ENCODE assay signal across 16 cellular contexts in genomic region chr20:53755733-53756523, GRCh38.
DNase-seq lines count a peak whose midpoint lies in the region; ATAC-seq and TF ChIP-seq lines count a peak whose summit lies in the region.
"Had no signal": no experiment of that assay in that cellular context is flagged by ENCODE, and none has a peak within 500 bp of the region (broad histone marks: within the 10 kb centered on the region; RNA-seq: fewer than 3 reads in every experiment).

No MANE protein-coding gene starts in this region.

- H3K27ac ChIP-seq in IMR-90 (ENCODE audit: insufficient read depth, low read length) (no peak overlapping the region), parathyroid adenoma (peak overlapping the region; percentile 21)
- H3K27ac ChIP-seq: breast epithelium, prostate gland, suprapubic skin had no signal

- no peak for DNase-seq in T-helper 2 cell treated with Interferon-gamma antibody and Interleukin-4, amounts not matched to agents 5 μg/mL and 100 μg/mL, for 36 hours (ENCODE audit: low spot score)
- DNase-seq in T-helper 2 cell, result no peak
- DNase-seq in IMR-90, result no peak
- DNase-seq in activated naive CD8-positive, alpha-beta T cell treated with anti-CD3 and anti-CD28 coated beads for 36 hours, result no peak
- DNase-seq: activated CD4-positive, alpha-beta T cell treated with anti-CD3 and anti-CD28 coated beads, Interleukin-2, amount 50 U/mL, for 48 hours; activated gamma-delta T cell treated with Interleukin-2 at 50 U/mL for 16 hours; hippocampal formation; NCI-H2029; NCI-H748 treated with DMSO at 0.1 percent for 48 hours had no signal

- H3K4me1 Mint-ChIP-seq in T-helper 2 cell treated with Interferon-gamma antibody and Interleukin-4, amounts not matched to agents 5 μg/mL and 100 μg/mL, for 36 hours (ENCODE audit: low read depth), result peaks cover 46% of the 10 kb centered on the region
- peaks cover 49% of the 10 kb centered on the region for H3K4me1 Mint-ChIP-seq in activated naive CD8-positive, alpha-beta T cell treated with anti-CD3 and anti-CD28 coated beads for 36 hours

- H3K56ac ChIP-seq in IMR-90 (ENCODE audit: extremely low read depth, insufficient read depth, low read length), result no peak overlapping the region

- H3K9me1 ChIP-seq in IMR-90 (ENCODE audit: insufficient read depth, low read length), result 0 out of 2 replicates have a peak, but pooled peaks cover 8% of the 10 kb centered on the region

- H2BK20ac ChIP-seq in IMR-90 (ENCODE audit: low read depth, low read length), result peak overlapping the region; percentile 21; the same call in 1 of the 2 replicates

- H2AFZ ChIP-seq in IMR-90 (replicated peaks; ENCODE audit: low read length, poor library complexity), result no peak overlapping the region
- H2AFZ ChIP-seq in parathyroid adenoma, result peak overlapping the region; percentile 39

- H3K4me3 ChIP-seq in IMR-90 (ENCODE audit: insufficient read depth, low read depth, low read length) (no peak overlapping the region), parathyroid adenoma (ENCODE audit: low read depth, low read length) (no peak overlapping the region)
- H3K4me3 ChIP-seq: breast epithelium, prostate gland, suprapubic skin had no signal

- H3K14ac ChIP-seq in IMR-90 (replicated peaks; ENCODE audit: low read depth, low read length), result no peak overlapping the region

- no peak overlapping the region for H3K23ac ChIP-seq in IMR-90 (ENCODE audit: low read depth, low read length)

- no TSS peak for BruUV-seq in IMR-90 (replicated peaks; lab: Mats Ljungman, UMichigan)

- H3K18ac ChIP-seq in IMR-90 (ENCODE audit: low read depth, low read length), result no peak overlapping the region

- POLR2A ChIA-PET in IMR-90 (lab: Charles Lee; ENCODE audit: unreplicated experiment), result no interaction called here

- WGBS in IMR-90 (ENCODE audit: extremely low coverage in 2 of 2, insufficient read length in 1 of 2), 2 experiments, result no CpG with 5 or more reads among the region's 8 CpGs

- TF ChIP-seq CTCF in IMR-90 (conservative IDR thresholded peaks at IDR 0.05; ENCODE audit: low read depth, low read length), result no peak
- no peak for TF ChIP-seq CTCF in parathyroid adenoma (IDR thresholded peaks at IDR 0.05)

- no peaks in the 10 kb centered on the region for H4K20me1 ChIP-seq in IMR-90 (ENCODE audit: insufficient read depth, low read length)

- in situ Hi-C loops in IMR-90 (cut with MboI; ENCODE audit: low sequenced_read_pairs), result loop anchor here (10.0 kb wide), 1 partner anchor 171 kb away; no protein-coding TSS in a partner anchor

- H2AK5ac ChIP-seq in IMR-90 (ENCODE audit: low read depth, low read length), result no peak overlapping the region

- H3K4me1 ChIP-seq in IMR-90 (ENCODE audit: control insufficient read depth, insufficient read depth, low read length) (peaks cover 16% of the 10 kb centered on the region), parathyroid adenoma (peaks cover 22% of the 10 kb centered on the region)

- no peak overlapping the region for H4K91ac ChIP-seq in IMR-90 (ENCODE audit: insufficient read depth, low read depth, low read length)

- no peak overlapping the region for H2BK15ac ChIP-seq in IMR-90 (ENCODE audit: low read depth, low read length)

- H2BK120ac ChIP-seq in IMR-90 (ENCODE audit: low read depth, low read length), result no peak overlapping the region; the same call in 1 of the 2 replicates

- dilution Hi-C loops in IMR-90 (cut with HindIII; ENCODE audit: low sequenced_read_pairs, unreplicated experiment), result no loop called here

- no peak overlapping the region; the same call in 1 of the 2 replicates for H4K5ac ChIP-seq in IMR-90 (ENCODE audit: low read depth, low read length)

- no peak overlapping the region for H4K8ac ChIP-seq in IMR-90 (ENCODE audit: low read depth in 2 of 2, low read length in 2 of 2)

- no peak overlapping the region for H3K4ac ChIP-seq in IMR-90 (ENCODE audit: low read depth, low read length)

- H3K4me2 ChIP-seq in IMR-90 (ENCODE audit: low read depth, low read length) (no peak overlapping the region), parathyroid adenoma (ENCODE audit: low read length) (no peak overlapping the region)

- H3K27me3 ChIP-seq in IMR-90 (ENCODE audit: control insufficient read depth, insufficient read depth, low read length), result no peaks in the 10 kb centered on the region
- no peaks in the 10 kb centered on the region for H3K27me3 ChIP-seq in parathyroid adenoma (ENCODE audit: control insufficient read depth, insufficient read depth, low read length)
- H3K27me3 ChIP-seq: breast epithelium, suprapubic skin had no signal

- H3K79me1 ChIP-seq in IMR-90 (ENCODE audit: low read depth in 1 of 2, low read length in 2 of 2), result no peaks in the 10 kb centered on the region

- H3K9me3 Mint-ChIP-seq in T-helper 2 cell treated with Interferon-gamma antibody and Interleukin-4, amounts not matched to agents 5 μg/mL and 100 μg/mL, for 36 hours, result no peaks in the 10 kb centered on the region
- H3K9me3 Mint-ChIP-seq in activated naive CD8-positive, alpha-beta T cell treated with anti-CD3 and anti-CD28 coated beads for 36 hours, result no peaks in the 10 kb centered on the region

- H3K9me3 ChIP-seq in IMR-90 (ENCODE audit: control insufficient read depth, insufficient read depth, low read length) (no peaks in the 10 kb centered on the region), parathyroid adenoma (ENCODE audit: control insufficient read depth, low read length) (no peaks in the 10 kb centered on the region)
- H3K9me3 ChIP-seq: breast epithelium, prostate gland, suprapubic skin had no signal

- CTCF ChIA-PET in IMR-90 (lab: Yijun Ruan, JAX), result no interaction called here

- peak overlapping the region; percentile 91 for H3K27ac Mint-ChIP-seq in T-helper 2 cell treated with Interferon-gamma antibody and Interleukin-4, amounts not matched to agents 5 μg/mL and 100 μg/mL, for 36 hours
- H3K27ac Mint-ChIP-seq in activated naive CD8-positive, alpha-beta T cell treated with anti-CD3 and anti-CD28 coated beads for 36 hours, result peak overlapping the region; percentile 58

- H3K79me2 ChIP-seq in parathyroid adenoma, result no peaks in the 10 kb centered on the region

- no peak for TF ChIP-seq RAD21 in IMR-90 (IDR thresholded peaks at IDR 0.05; ENCODE audit: low read length)

- TF ChIP-seq POLR2A in IMR-90 (IDR thresholded peaks at IDR 0.05; ENCODE audit: low read depth, low read length), result no peak

- H3K9ac ChIP-seq in IMR-90 (ENCODE audit: low read depth, low read length) (no peak overlapping the region), parathyroid adenoma (no peak overlapping the region)

- no peaks in the 10 kb centered on the region for H3K27me3 Mint-ChIP-seq in T-helper 2 cell treated with Interferon-gamma antibody and Interleukin-4, amounts not matched to agents 5 μg/mL and 100 μg/mL, for 36 hours (ENCODE audit: low read depth)
- H3K27me3 Mint-ChIP-seq in activated naive CD8-positive, alpha-beta T cell treated with anti-CD3 and anti-CD28 coated beads for 36 hours, result no peaks in the 10 kb centered on the region

- H2BK5ac ChIP-seq in IMR-90 (ENCODE audit: low read depth, low read length, poor library complexity, severe bottlenecking), result no peak overlapping the region

- H2AK9ac ChIP-seq in IMR-90 (replicated peaks; ENCODE audit: low read depth, low read length, poor library complexity), result no peak overlapping the region

- peaks cover 2% of the 10 kb centered on the region for H3K36me3 Mint-ChIP-seq in T-helper 2 cell treated with Interferon-gamma antibody and Interleukin-4, amounts not matched to agents 5 μg/mL and 100 μg/mL, for 36 hours (ENCODE audit: low read depth)
- H3K36me3 Mint-ChIP-seq in activated naive CD8-positive, alpha-beta T cell treated with anti-CD3 and anti-CD28 coated beads for 36 hours, result no peaks in the 10 kb centered on the region

- no peak overlapping the region for H3K4me3 Mint-ChIP-seq in T-helper 2 cell treated with Interferon-gamma antibody and Interleukin-4, amounts not matched to agents 5 μg/mL and 100 μg/mL, for 36 hours
- H3K4me3 Mint-ChIP-seq in activated naive CD8-positive, alpha-beta T cell treated with anti-CD3 and anti-CD28 coated beads for 36 hours, result no peak overlapping the region

- H3K36me3 ChIP-seq in IMR-90 (ENCODE audit: control insufficient read depth, insufficient read depth, low read length), result no peaks in the 10 kb centered on the region
- H3K36me3 ChIP-seq in parathyroid adenoma (ENCODE audit: control insufficient read depth, insufficient read depth, low read length), result no peaks in the 10 kb centered on the region
- H3K36me3 ChIP-seq: breast epithelium, prostate gland, suprapubic skin had no signal

- intact Hi-C loops in IMR-90 (cut with micrococcal nuclease), result no loop called here

- ATAC-seq in IMR-90 (ENCODE audit: low read depth), result no peak
- no peak for ATAC-seq in HG03025 (IDR thresholded peaks at IDR 0.05; ENCODE audit: low FRiP score, unreplicated experiment)
- ATAC-seq in HG03432 (IDR thresholded peaks at IDR 0.05; ENCODE audit: unreplicated experiment), result no peak
- no peak for ATAC-seq in GM21825 (IDR thresholded peaks at IDR 0.05; ENCODE audit: unreplicated experiment)

TF ChIP-seq in IMR-90, 13 proteins besides CTCF, POLR2A, EP300 and RAD21:
- TF ChIP-seq RFX5 (IDR thresholded peaks at IDR 0.05; ENCODE audit: low read depth, low read length) (no peak), BHLHE40 (IDR thresholded peaks at IDR 0.05; ENCODE audit: low read depth, low read length) (no peak)
